ENCODE assay signal across 8 cellular contexts in genomic region chr14:22472935-22473854, GRCh38.
DNase-seq lines count a peak whose midpoint lies in the region; ATAC-seq, FAIRE-seq and TF ChIP-seq lines count a peak whose summit lies in the region.

No MANE protein-coding gene starts in this region.

- FAIRE-seq in HTR-8/SVneo (lab: Jason Lieb, UNC), result no peak

- intact Hi-C loops in activated CD4-positive, alpha-beta T cell treated with anti-CD3 and anti-CD28 coated beads for 36 hours (cut with DNase I, micrococcal nuclease), result no loop called here

- H3K27me3 Mint-ChIP-seq in activated CD4-positive, alpha-beta T cell treated with anti-CD3 and anti-CD28 coated beads for 36 hours, result no peaks in the 10 kb centered on the region

- H3K4me3 Mint-ChIP-seq in activated CD4-positive, alpha-beta T cell treated with anti-CD3 and anti-CD28 coated beads for 36 hours, result no peak overlapping the region

- H3K27ac Mint-ChIP-seq in activated CD4-positive, alpha-beta T cell treated with anti-CD3 and anti-CD28 coated beads for 36 hours, result no peak overlapping the region

- no peaks in the 10 kb centered on the region for H3K36me3 Mint-ChIP-seq in activated CD4-positive, alpha-beta T cell treated with anti-CD3 and anti-CD28 coated beads for 36 hours (ENCODE audit: low read depth)

- TF ChIP-seq CTCF in AG09319 (IDR thresholded peaks at IDR 0.05; ENCODE audit: low read depth, low read length), result peak; percentile 33

- CTCF ChIA-PET in activated CD4-positive, alpha-beta T cell treated with anti-CD3 and anti-CD28 coated beads for 36 hours (lab: Charles Lee), result no interaction called here

- ATAC-seq in GM18502 (IDR thresholded peaks at IDR 0.05; ENCODE audit: poor library complexity, unreplicated experiment), result peak; percentile 61
- no peak for ATAC-seq in activated CD4-positive, alpha-beta T cell treated with anti-CD3 and anti-CD28 coated beads for 36 hours

- no peaks in the 10 kb centered on the region for H3K4me1 Mint-ChIP-seq in activated CD4-positive, alpha-beta T cell treated with anti-CD3 and anti-CD28 coated beads for 36 hours

- H3K9me3 Mint-ChIP-seq in activated CD4-positive, alpha-beta T cell treated with anti-CD3 and anti-CD28 coated beads for 36 hours (ENCODE audit: low read depth), result no peaks in the 10 kb centered on the region

- POLR2A ChIA-PET in activated CD4-positive, alpha-beta T cell treated with anti-CD3 and anti-CD28 coated beads for 36 hours (lab: Charles Lee), result no interaction called here

- no peak for DNase-seq in AG09319 (ENCODE audit: extremely low read depth, low read depth)
- DNase-seq in HTR-8/SVneo (ENCODE audit: insufficient read length, low spot score), result peak; percentile 39
- DNase-seq in RPMI8226, result peak; percentile 40
- peak; percentile 42 for DNase-seq in fibroblast of peridontal ligament (ENCODE audit: extremely low read depth)
- peak in 36 of 56 donors; percentile 4 to 71 (median 24) for DNase-seq in nucleus accumbens (lab: John Stamatoyannopoulos, UW)
- no peak for DNase-seq in epidermal melanocyte (ENCODE audit: insufficient read length, low spot score)
- no peak for DNase-seq in activated CD4-positive, alpha-beta T cell treated with anti-CD3 and anti-CD28 coated beads for 36 hours

Comparison
In these comparisons a context has a peak if more than half of its experiments do, and no peak if none do; other contexts are left out.
1. DNase-seq: peak in HTR-8/SVneo (single experiment), RPMI8226 (single experiment), fibroblast of peridontal ligament (single experiment) and nucleus accumbens (36 of 56); none in AG09319 (single experiment), epidermal melanocyte (single experiment) and activated CD4-positive, alpha-beta T cell treated with anti-CD3 and anti-CD28 coated beads for 36 hours (single experiment).